ENCODE assay signal across 8 cellular contexts in the genomic region with DNA sequence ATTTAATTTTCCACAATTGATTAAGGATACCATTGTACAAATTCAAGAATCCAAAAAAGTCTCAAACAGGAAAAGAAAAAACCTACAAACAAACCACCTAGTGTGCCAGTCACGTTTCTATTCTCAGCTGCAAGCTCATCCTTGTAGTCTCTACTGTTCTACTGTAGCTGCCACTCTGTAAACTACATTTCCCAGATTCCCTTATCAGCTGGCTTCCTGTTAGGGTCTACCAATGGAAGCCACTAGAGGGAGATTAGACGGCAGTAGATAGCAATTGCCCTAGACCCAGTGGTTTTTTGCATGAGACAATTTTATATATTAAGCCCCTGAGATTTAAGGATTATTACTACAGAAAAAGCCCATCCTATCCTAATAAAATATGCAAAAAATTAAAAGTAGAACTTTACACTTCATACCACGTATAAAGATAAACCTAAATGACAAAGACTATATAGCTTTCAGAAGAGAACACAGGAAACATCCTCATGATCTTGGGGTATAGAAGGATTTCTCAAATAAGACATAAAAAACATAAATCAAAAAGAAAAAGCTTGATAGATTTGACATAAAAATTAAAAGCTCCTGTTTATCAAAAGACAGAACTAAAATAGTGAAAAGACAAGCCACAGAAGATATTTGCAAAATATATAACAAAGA. TPM values are rescaled to one million over a fixed set of nuclear protein-coding genes. Genes with fewer than 3 reads are reported as not detected.
DNase-seq lines count a peak whose midpoint lies in the region; ATAC-seq, FAIRE-seq and TF ChIP-seq lines count a peak whose summit lies in the region.

No MANE protein-coding gene starts in this region.

- no peak overlapping the region for H2BK5ac ChIP-seq in IMR-90 (ENCODE audit: low read depth, low read length, poor library complexity, severe bottlenecking)

- H3K4me3 ChIP-seq in IMR-90 (ENCODE audit: insufficient read depth, low read depth, low read length) = no peak overlapping the region
- no peak overlapping the region for H3K4me3 ChIP-seq in NT2/D1 (ENCODE audit: insufficient read length, low read depth)
- H3K4me3 ChIP-seq in bronchial epithelial cell (ENCODE audit: low read depth, low read length) = no peak overlapping the region
- no peak overlapping the region for H3K4me3 ChIP-seq in transverse colon

- no peak overlapping the region for H2BK20ac ChIP-seq in IMR-90 (ENCODE audit: low read depth, low read length)

- CTCF ChIA-PET in IMR-90 (lab: Yijun Ruan, JAX) = interaction anchor here (0.6 to 2.3 kb wide), 20 partner anchors 10 to 708 kb away, joined by 3 to 12 read pairs (median 3); a partner anchor contains a TSS

- H3K27me3 ChIP-seq in IMR-90 (ENCODE audit: control insufficient read depth, insufficient read depth, low read length) (no peaks in the 10 kb centered on the region), NT2/D1 (ENCODE audit: insufficient read depth, insufficient read length) (no peaks in the 10 kb centered on the region), bronchial epithelial cell (ENCODE audit: control insufficient read depth, insufficient read depth, low read length) (no peaks in the 10 kb centered on the region), transverse colon (no peaks in the 10 kb centered on the region)

- H3K4ac ChIP-seq in IMR-90 (ENCODE audit: low read depth, low read length) = no peak overlapping the region

- H3K4me1 ChIP-seq in IMR-90 (ENCODE audit: control insufficient read depth, insufficient read depth, low read length) (no peaks in the 10 kb centered on the region), NT2/D1 (ENCODE audit: insufficient read depth, insufficient read length) (no peaks in the 10 kb centered on the region), transverse colon (no peaks in the 10 kb centered on the region)

- no CpG with 5 or more reads among the region's 3 CpGs for WGBS in IMR-90 (ENCODE audit: extremely low coverage in 2 of 2, insufficient read length in 1 of 2), 2 experiments
- WGBS in transverse colon (ENCODE audit: low coverage in 1 of 2), 2 donors = 10 to 20% methylated on average over 3 of the region's 3 CpGs

- FAIRE-seq in bronchial epithelial cell (lab: Jason Lieb, UNC) = no peak

- TF ChIP-seq EP300 in transverse colon (IDR thresholded peaks at IDR 0.05; ENCODE audit: low read depth) = no peak

- H3K27ac ChIP-seq in IMR-90 (ENCODE audit: insufficient read depth, low read length) = no peak overlapping the region
- H3K27ac ChIP-seq in transverse colon = no peak overlapping the region

- POLR2A ChIA-PET in IMR-90 (lab: Charles Lee; ENCODE audit: unreplicated experiment) = no interaction called here

- no peak overlapping the region for H3K14ac ChIP-seq in IMR-90 (replicated peaks; ENCODE audit: low read depth, low read length)

- no TSS peak for BruUV-seq in IMR-90 (replicated peaks; lab: Mats Ljungman, UMichigan)

- H2BK15ac ChIP-seq in IMR-90 (ENCODE audit: low read depth, low read length) = no peak overlapping the region

- H2AK5ac ChIP-seq in IMR-90 (ENCODE audit: low read depth, low read length) = no peak overlapping the region

- H4K8ac ChIP-seq in IMR-90 (ENCODE audit: low read depth in 2 of 2, low read length in 2 of 2) = no peak overlapping the region

- H4K91ac ChIP-seq in IMR-90 (ENCODE audit: insufficient read depth, low read depth, low read length) = no peak overlapping the region

- peak; percentile 75 for TF ChIP-seq RAD21 in IMR-90 (IDR thresholded peaks at IDR 0.05; ENCODE audit: low read length)

- H2BK120ac ChIP-seq in IMR-90 (ENCODE audit: low read depth, low read length) = no peak overlapping the region

- no peak overlapping the region for H3K18ac ChIP-seq in IMR-90 (ENCODE audit: low read depth, low read length)

- H3K4me2 ChIP-seq in IMR-90 (ENCODE audit: low read depth, low read length) = no peak overlapping the region

- no peaks in the 10 kb centered on the region for H3K9me1 ChIP-seq in IMR-90 (ENCODE audit: insufficient read depth, low read length)

- intact Hi-C loops in IMR-90 (cut with micrococcal nuclease) (loop anchor here (5.0 kb wide), 1 partner anchor 67 kb away; a partner anchor contains a TSS), left colon (cut with DNase I, micrococcal nuclease) (no loop called here), transverse colon (cut with DNase I; ENCODE audit: low total_unique reads) (no loop called here)

- H3K79me1 ChIP-seq in IMR-90 (ENCODE audit: low read depth in 1 of 2, low read length in 2 of 2) = no peaks in the 10 kb centered on the region; a peak in 1 of 4 replicates

- dilution Hi-C loops in IMR-90 (cut with HindIII; ENCODE audit: low sequenced_read_pairs, unreplicated experiment) = no loop called here

- H3K9ac ChIP-seq in IMR-90 (ENCODE audit: low read depth, low read length) = no peak overlapping the region
- H3K9ac ChIP-seq in NT2/D1 (ENCODE audit: insufficient read length, low read depth) = no peak overlapping the region

- ATAC-seq in GM21576 (IDR thresholded peaks at IDR 0.05; ENCODE audit: unreplicated experiment) = peak; percentile 92
- peak; percentile 100 for ATAC-seq in IMR-90 (ENCODE audit: low read depth)
- ATAC-seq in left colon = peak; percentile 96

- H3K56ac ChIP-seq in IMR-90 (ENCODE audit: extremely low read depth, insufficient read depth, low read length) = no peak overlapping the region

- no peak overlapping the region for H2AK9ac ChIP-seq in IMR-90 (replicated peaks; ENCODE audit: low read depth, low read length, poor library complexity)

- no peak overlapping the region for H2AFZ ChIP-seq in IMR-90 (replicated peaks; ENCODE audit: low read length, poor library complexity)

- in situ Hi-C loops in IMR-90 (cut with MboI; ENCODE audit: low sequenced_read_pairs) = no loop called here
- in situ Hi-C loops in transverse colon (cut with MboI; ENCODE audit: low pct_ligation_motif_present in 1 of 4, low pct_unique_long_range_greater_than_20kb in 1 of 4, low sequenced_read_pairs in 3 of 4) = no loop called here

- TF ChIP-seq CTCF in IMR-90 (conservative IDR thresholded peaks at IDR 0.05; ENCODE audit: low read depth, low read length) (peak; percentile 87), bronchial epithelial cell (IDR thresholded peaks at IDR 0.05; ENCODE audit: insufficient read depth, low read length, severe bottlenecking) (peak; percentile 51), transverse colon (IDR thresholded peaks at IDR 0.05) (peak; percentile 55 to 68 (median 65))

- no peaks in the 10 kb centered on the region for H4K20me1 ChIP-seq in IMR-90 (ENCODE audit: insufficient read depth, low read length)

- no peak for TF ChIP-seq POLR2A in IMR-90 (IDR thresholded peaks at IDR 0.05; ENCODE audit: low read depth, low read length)
- no peak for TF ChIP-seq POLR2A in transverse colon (IDR thresholded peaks at IDR 0.05)

- no peak overlapping the region for H4K5ac ChIP-seq in IMR-90 (ENCODE audit: low read depth, low read length)

- no peaks in the 10 kb centered on the region for H3K9me3 ChIP-seq in IMR-90 (ENCODE audit: control insufficient read depth, insufficient read depth, low read length)
- H3K9me3 ChIP-seq in NT2/D1 (ENCODE audit: insufficient read depth, low read length) = no peaks in the 10 kb centered on the region
- no peaks in the 10 kb centered on the region for H3K9me3 ChIP-seq in transverse colon

- H3K23ac ChIP-seq in IMR-90 (ENCODE audit: low read depth, low read length) = no peak overlapping the region

- H3K36me3 ChIP-seq in IMR-90 (ENCODE audit: control insufficient read depth, insufficient read depth, low read length) (peaks cover 25% of the 10 kb centered on the region), NT2/D1 (ENCODE audit: insufficient read depth, insufficient read length, low read length) (peaks cover 25% of the 10 kb centered on the region), bronchial epithelial cell (ENCODE audit: control insufficient read depth, insufficient read depth, low read length) (peaks cover 13% of the 10 kb centered on the region), transverse colon (peaks cover 0 to 9% (median 3%) of the 10 kb centered on the region in 4 donors)

- peak; percentile 18 for DNase-seq in activated CD4-positive, alpha-beta T cell treated with anti-CD3 and anti-CD28 coated beads for 48 hours
- no peak for DNase-seq in activated CD4-positive, alpha-beta T cell treated with anti-CD3 and anti-CD28 coated beads for 1 hour
- DNase-seq in IMR-90 (peak; percentile 81), NT2/D1 (ENCODE audit: low read depth, low spot score) (peak; percentile 43), bronchial epithelial cell (ENCODE audit: low read depth) (peak; percentile 67), left colon (no peak), transverse colon (no peak)

TF ChIP-seq in IMR-90, 13 proteins besides CTCF, POLR2A, EP300 and RAD21:
- TF ChIP-seq SMC3 (IDR thresholded peaks at IDR 0.05; ENCODE audit: low read depth, low read length) (peak; percentile 83), CEBPB (IDR thresholded peaks at IDR 0.05; ENCODE audit: low read depth, low read length) (no peak), BHLHE40 (IDR thresholded peaks at IDR 0.05; ENCODE audit: low read depth, low read length) (peak; percentile 82), RCOR1 (IDR thresholded peaks at IDR 0.05; ENCODE audit: insufficient replicate concordance, low read length) (no peak), MAFK (IDR thresholded peaks at IDR 0.05; ENCODE audit: low read depth, low read length) (no peak)

RNA-seq across cellular contexts. Expression of a gene that starts 37.4 kb away (rescaled TPM):
- total RNA-seq in IMR-90 (2012; rRNA removed) = 190 and 225 TPM in 2 replicates
- 184 and 186 TPM in 2 replicates for polyA plus RNA-seq in IMR-90 (2012; rRNA removed)
- polyA plus RNA-seq in IMR-90 (2012; cell fraction: cytosol; rRNA removed) = 144 and 191 TPM in 2 replicates
- polyA plus RNA-seq in IMR-90 (2012; cell fraction: nucleus; rRNA removed; ENCODE audit: low replicate concordance) = 99.1 and 183 TPM in 2 replicates
- 174 and 190 TPM in 2 replicates for total RNA-seq in bronchial epithelial cell
- 10 to 100 TPM; 56.7 to 69.4 TPM for total RNA-seq in left colon
- total RNA-seq in transverse colon = 10 to 100 TPM; 22.1 to 53.5 (median 32.7) TPM

Comparison
In these comparisons a context has a peak if more than half of its experiments do, and no peak if none do; other contexts are left out.
1. DNase-seq: peak in activated CD4-positive, alpha-beta T cell treated with anti-CD3 and anti-CD28 coated beads for 48 hours (single experiment), IMR-90 (single experiment), NT2/D1 (single experiment) and bronchial epithelial cell (single experiment); none in activated CD4-positive, alpha-beta T cell treated with anti-CD3 and anti-CD28 coated beads for 1 hour (single experiment), left colon (0 of 2) and transverse colon (single experiment).
2. Peak in every context shown above with its lines, with median percentiles within 50 percentile points of each other: ATAC-seq and CTCF ChIP-seq.